1 cellular context compared by ENCODE assay signal in genomic region chr7:92064414-92065029, GRCh38.
TF ChIP-seq lines count a peak whose summit lies in the region.

No MANE protein-coding gene starts in this region.

TF ChIP-seq in HepG2, 621 proteins besides CTCF, POLR2A, EP300 and RAD21:
- TF ChIP-seq KIAA2018 (CRISPR knock-in tag; IDR thresholded peaks at IDR 0.05; ENCODE audit: borderline replicate concordance) = no peak
- no peak for TF ChIP-seq RBFOX2 (IDR thresholded peaks at IDR 0.05; ENCODE audit: low read depth, low read length)
- TF ChIP-seq CSRNP1 (CRISPR knock-in tag; IDR thresholded peaks at IDR 0.05) = no peak
- no peak for TF ChIP-seq PAXIP1 (CRISPR knock-in tag; conservative IDR thresholded peaks at IDR 0.05)
- TF ChIP-seq ATM (IDR thresholded peaks at IDR 0.05; ENCODE audit: borderline replicate concordance) = no peak
- no peak for TF ChIP-seq ZNF777 (CRISPR knock-in tag; IDR thresholded peaks at IDR 0.05)
- TF ChIP-seq ZXDC (CRISPR knock-in tag; IDR thresholded peaks at IDR 0.05) = no peak
- no peak for TF ChIP-seq ZBTB40 (IDR thresholded peaks at IDR 0.05)
- no peak for TF ChIP-seq ZBTB40 (CRISPR knock-in tag; IDR thresholded peaks at IDR 0.05)
- no peak for TF ChIP-seq BORCS8-MEF2B (CRISPR knock-in tag; IDR thresholded peaks at IDR 0.05)
- TF ChIP-seq ZBTB42 (CRISPR knock-in tag; IDR thresholded peaks at IDR 0.05) = no peak
- no peak for TF ChIP-seq IRF1 (CRISPR knock-in tag; IDR thresholded peaks at IDR 0.05; ENCODE audit: low read depth)
